Comparison of ENCODE assay signal across 9 cellular contexts in the genomic region with DNA sequence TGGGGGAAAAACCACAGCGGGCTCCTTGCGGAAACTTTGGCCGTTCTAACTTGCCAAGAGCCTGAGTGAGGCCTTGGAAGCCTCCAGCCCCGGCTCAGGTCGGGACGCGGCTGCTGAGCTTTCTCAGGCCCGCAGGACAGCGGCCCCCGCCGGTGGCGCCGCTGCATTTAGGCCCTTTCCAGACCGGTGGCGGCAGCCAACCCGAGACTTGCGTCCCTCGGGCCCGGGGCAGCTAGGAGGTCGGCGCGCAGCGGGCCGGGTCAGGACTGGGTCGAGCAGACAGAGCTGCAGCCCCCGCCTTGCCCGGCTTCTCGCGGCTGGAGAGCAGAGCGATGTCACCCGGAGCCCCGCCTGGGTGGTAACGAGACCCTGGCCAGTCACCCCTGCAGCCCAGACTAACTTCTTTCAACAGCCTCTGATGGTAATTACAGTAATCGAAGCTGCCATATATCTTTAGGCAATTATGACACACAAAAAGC. TPM values are rescaled to one million over a fixed set of nuclear protein-coding genes. Genes with fewer than 3 reads are reported as not detected.
DNase-seq lines count a peak whose midpoint lies in the region; ATAC-seq, FAIRE-seq and TF ChIP-seq lines count a peak whose summit lies in the region.
"Had no signal": no experiment of that assay in that cellular context is flagged by ENCODE, and none has a peak within 500 bp of the region (broad histone marks: within the 10 kb centered on the region; RNA-seq: fewer than 3 reads in every experiment).

No MANE protein-coding gene starts in this region.

- H3K36me3 ChIP-seq in adipocyte (ENCODE audit: control insufficient read depth, insufficient read depth, low read length, severe bottlenecking) = no peaks in the 10 kb centered on the region
- H3K36me3 ChIP-seq in kidney (ENCODE audit: control insufficient read depth in 1 of 2, insufficient read depth in 2 of 2, low read length in 2 of 2) = no peaks in the 10 kb centered on the region

- H3K4me1 ChIP-seq in adipocyte (ENCODE audit: control insufficient read depth, insufficient read depth, low read length) (peaks cover 15% of the 10 kb centered on the region), kidney (ENCODE audit: control insufficient read depth in 1 of 2, insufficient read depth in 1 of 2, low read depth in 1 of 2, low read length in 2 of 2) (peaks cover 6 to 21% of the 10 kb centered on the region in 2 donors)

- H3K9me3 Mint-ChIP-seq in stimulated activated naive CD8-positive, alpha-beta T cell treated with anti-CD3 and anti-CD28 coated beads, Interleukin-15, Interleukin-2, amounts not matched to agents 100 ng/mL and 50 ng/mL, for 24 hours = no peaks in the 10 kb centered on the region

- peak; percentile 9 for TF ChIP-seq CTCF in kidney (IDR thresholded peaks at IDR 0.05; ENCODE audit: borderline replicate concordance, extremely low read depth, insufficient read depth)

- H3K9me3 ChIP-seq in adipocyte (ENCODE audit: control insufficient read depth, low read length) (no peaks in the 10 kb centered on the region), kidney (ENCODE audit: control insufficient read depth in 1 of 2, low read length in 2 of 2) (no peaks in the 10 kb centered on the region)

- H3K27me3 Mint-ChIP-seq in stimulated activated naive CD8-positive, alpha-beta T cell treated with anti-CD3 and anti-CD28 coated beads, Interleukin-15, Interleukin-2, amounts not matched to agents 100 ng/mL and 50 ng/mL, for 24 hours = peaks cover 90% of the 10 kb centered on the region

- no peak overlapping the region for H3K27ac ChIP-seq in kidney (ENCODE audit: low read depth in 2 of 2, low read length in 2 of 2)

- no peak overlapping the region for H3K9ac ChIP-seq in adipocyte (ENCODE audit: low read length)
- no peak overlapping the region for H3K9ac ChIP-seq in kidney (ENCODE audit: low read length in 2 of 2)

- H3K4me3 ChIP-seq in adipocyte (ENCODE audit: low read length) = no peak overlapping the region
- H3K4me3 ChIP-seq in kidney (ENCODE audit: low read length in 2 of 2) = no peak overlapping the region

- H3K4me1 Mint-ChIP-seq in stimulated activated naive CD8-positive, alpha-beta T cell treated with anti-CD3 and anti-CD28 coated beads, Interleukin-15, Interleukin-2, amounts not matched to agents 100 ng/mL and 50 ng/mL, for 24 hours (ENCODE audit: low read depth) = peaks cover 56% of the 10 kb centered on the region

- H3K36me3 Mint-ChIP-seq in stimulated activated naive CD8-positive, alpha-beta T cell treated with anti-CD3 and anti-CD28 coated beads, Interleukin-15, Interleukin-2, amounts not matched to agents 100 ng/mL and 50 ng/mL, for 24 hours (ENCODE audit: low read depth) = no peaks in the 10 kb centered on the region

- intact Hi-C loops in kidney (cut with DNase I) = no loop called here

- no peak for ATAC-seq in GM21529 (IDR thresholded peaks at IDR 0.05; ENCODE audit: unreplicated experiment)

- peaks cover 98% of the 10 kb centered on the region for H3K27me3 ChIP-seq in adipocyte (replicated peaks; ENCODE audit: control insufficient read depth, insufficient read depth, low read length)

- DNase-seq in NCI-H748 (lab: John Stamatoyannopoulos, UW; ENCODE audit: unreplicated experiment) (peak; percentile 26), NCI-H748 treated with DMSO at 0.1 percent for 48 hours (lab: John Stamatoyannopoulos, UW) (no peak), adipocyte (ENCODE audit: low read depth) (peak; percentile 33), kidney (peak; percentile 76), activated gamma-delta T cell treated with Interleukin-2 at 50 U/mL for 16 hours (no peak)
- DNase-seq in NK-92 treated with Interleukin-12 subunit alpha and Interleukin-12 subunit beta, amount 100 ng/mL, for 24 hours (lab: John Stamatoyannopoulos, UW) = no peak

- H3K4me3 Mint-ChIP-seq in stimulated activated naive CD8-positive, alpha-beta T cell treated with anti-CD3 and anti-CD28 coated beads, Interleukin-15, Interleukin-2, amounts not matched to agents 100 ng/mL and 50 ng/mL, for 24 hours = peak overlapping the region; percentile 65

- FAIRE-seq in kidney (lab: Jason Lieb, UNC) = no peak
- FAIRE-seq: frontal cortex had no signal

- H3K27ac Mint-ChIP-seq in stimulated activated naive CD8-positive, alpha-beta T cell treated with anti-CD3 and anti-CD28 coated beads, Interleukin-15, Interleukin-2, amounts not matched to agents 100 ng/mL and 50 ng/mL, for 24 hours = no peak overlapping the region

RNA-seq across cellular contexts. Expression of a gene that starts 2.7 kb away (rescaled TPM):
- not detected for total RNA-seq in kidney
- polyA plus RNA-seq in kidney (ENCODE audit: insufficient read depth, low read depth, low replicate concordance) = not detected

Comparison
In these comparisons a context has a peak if more than half of its experiments do, and no peak if none do; other contexts are left out.
1. DNase-seq: peak in NCI-H748 (single experiment), adipocyte (single experiment) and kidney (single experiment); none in NCI-H748 treated with DMSO at 0.1 percent for 48 hours (single experiment), NK-92 treated with Interleukin-12 subunit alpha and Interleukin-12 subunit beta, amount 100 ng/mL, for 24 hours (single experiment) and activated gamma-delta T cell treated with Interleukin-2 at 50 U/mL for 16 hours (single experiment).